In the genomic region with DNA sequence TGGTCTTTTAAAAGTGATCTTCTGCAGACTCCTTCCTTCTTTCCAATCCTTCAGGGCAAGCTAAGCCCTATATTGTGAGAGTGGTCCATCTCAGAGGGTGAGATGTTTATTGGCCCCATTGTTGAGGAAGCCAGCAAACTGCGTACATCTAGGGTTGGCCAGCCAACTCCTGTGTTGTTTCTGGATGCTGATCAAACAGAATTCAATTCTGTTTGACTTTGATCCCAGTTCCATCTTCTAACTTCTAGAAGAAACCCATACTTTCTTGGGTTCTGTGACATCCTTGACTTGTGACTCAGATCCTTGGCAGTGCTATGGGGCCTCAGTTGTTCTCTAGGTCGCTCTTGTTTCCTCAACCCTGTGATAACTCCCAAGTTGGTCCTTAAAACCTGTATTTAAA, we compare ENCODE assay signal across 33 cellular contexts.
"Had no signal": no experiment of that assay in that cellular context is flagged by ENCODE, and none has a peak within 500 bp of the region (broad histone marks: within the 10 kb centered on the region; RNA-seq: fewer than 3 reads in every experiment).

No MANE protein-coding gene starts in this region.

- H3K4me1 ChIP-seq: Peyer's patch, SJSA1 had no signal

- H3K4me3 Mint-ChIP-seq: activated CD4-positive, alpha-beta T cell treated with anti-CD3 and anti-CD28 coated beads, Interleukin-2, amount 10 ng/mL, durations not matched to agents 24 days and 14 days; activated CD8-positive, alpha-beta T cell treated with anti-CD3 and anti-CD28 coated beads, Interleukin-2, amount 10 ng/mL, durations not matched to agents 7 days and 5 days; activated naive CD4-positive, alpha-beta T cell treated with anti-CD3 and anti-CD28 coated beads, Interleukin-2, amount 10 ng/mL, durations not matched to agents 7 days and 5 days; activated naive CD8-positive, alpha-beta T cell; activated naive CD8-positive, alpha-beta T cell treated with anti-CD3 and anti-CD28 coated beads, Interleukin-2, amount 50 U/mL, for 24 hours; activated T-cell treated with anti-CD3 and anti-CD28 coated beads, Interleukin-2, amount 50 U/mL, for 4 hours; activated T-helper 1 cell treated with anti-CD3 and anti-CD28 coated beads, Interleukin-12 subunit alpha, Interleukin-12 subunit beta, Interleukin-2, Interleukin-4 antibody, amounts not matched to agents 30 ng/mL and 10 ng/mL and 1 ng/mL, durations not matched to agents 14 hours and 24 hours and 36 hours; brain had no signal

- H3K36me3 Mint-ChIP-seq: activated naive CD4-positive, alpha-beta T cell treated with anti-CD3 and anti-CD28 coated beads, Interleukin-2, amount 10 ng/mL, durations not matched to agents 7 days and 5 days; activated naive CD8-positive, alpha-beta T cell; brain had no signal

- DNase-seq: activated CD4-positive, alpha-beta T cell treated with anti-CD3 and anti-CD28 coated beads for 1 hour; activated CD4-positive, alpha-beta T cell treated with anti-CD3 and anti-CD28 coated beads, Interleukin-2, amount 10 ng/mL, durations not matched to agents 24 days and 14 days; activated CD4-positive, alpha-beta T cell treated with anti-CD3 and anti-CD28 coated beads, Interleukin-2, amount 50 U/mL, for 4 hours; activated CD4-positive, CD25-positive, alpha-beta regulatory T cell; activated CD8-positive, alpha-beta T cell treated with anti-CD3 and anti-CD28 coated beads, Interleukin-2, amount 10 ng/mL, durations not matched to agents 7 days and 5 days; activated effector memory CD4-positive, alpha-beta T cell treated with Interleukin-2 at 50 U/mL for 16 hours; activated naive CD4-positive, alpha-beta T cell treated with anti-CD3 and anti-CD28 coated beads, Interleukin-2, amount 10 ng/mL, durations not matched to agents 7 days and 5 days; activated naive CD8-positive, alpha-beta T cell treated with anti-CD3 and anti-CD28 coated beads, Interleukin-2, amount 50 U/mL, for 24 hours; activated T-cell treated with anti-CD3 and anti-CD28 coated beads for 4 hours; activated T-cell treated with anti-CD3 and anti-CD28 coated beads, Interleukin-2, amount 50 U/mL, for 4 hours; anterior cingulate cortex; central memory CD4-positive, alpha-beta T cell; IMR-90; NCI-H1048; NCI-H1105 treated with DMSO at 0.1 percent for 48 hours; NCI-H1436; NCI-H1694; NCI-H1930; NCI-H2081 treated with DMSO at 0.1 percent for 48 hours; NCI-H345; NCI-H524 treated with DMSO at 0.1 percent for 48 hours; PC-3; Peyer's patch; RPMI8226; SHP77 treated with DMSO at 0.1 percent for 48 hours; SW 1271; T1000; WERI-Rb-1 had no signal

- H3K4me1 Mint-ChIP-seq: activated CD4-positive, alpha-beta T cell treated with anti-CD3 and anti-CD28 coated beads, Interleukin-2, amount 10 ng/mL, durations not matched to agents 24 days and 14 days; activated naive CD4-positive, alpha-beta T cell treated with anti-CD3 and anti-CD28 coated beads, Interleukin-2, amount 10 ng/mL, durations not matched to agents 7 days and 5 days; activated naive CD8-positive, alpha-beta T cell treated with anti-CD3 and anti-CD28 coated beads, Interleukin-2, amount 50 U/mL, for 24 hours had no signal

- H3K36me3 ChIP-seq: Peyer's patch, SJSA1, WERI-Rb-1 had no signal

- ATAC-seq: activated CD8-positive, alpha-beta T cell treated with anti-CD3 and anti-CD28 coated beads, Interleukin-2, amount 10 ng/mL, durations not matched to agents 7 days and 5 days; activated naive CD8-positive, alpha-beta T cell treated with anti-CD3 and anti-CD28 coated beads, Interleukin-2, amount 50 U/mL, for 24 hours; activated T-cell treated with anti-CD3 and anti-CD28 coated beads, Interleukin-2, amount 50 U/mL, for 4 hours; K562; PC-3 had no signal

- H3K27me3 ChIP-seq: Peyer's patch, SJSA1 had no signal

- H3K27me3 Mint-ChIP-seq: activated naive CD4-positive, alpha-beta T cell treated with anti-CD3 and anti-CD28 coated beads, Interleukin-2, amount 10 ng/mL, durations not matched to agents 7 days and 5 days; activated naive CD8-positive, alpha-beta T cell; brain had no signal

- H3K9me3 ChIP-seq: Peyer's patch, SJSA1 had no signal

- H3K27ac Mint-ChIP-seq: activated CD4-positive, alpha-beta T cell treated with anti-CD3 and anti-CD28 coated beads, Interleukin-2, amount 10 ng/mL, durations not matched to agents 24 days and 14 days; activated CD8-positive, alpha-beta T cell treated with anti-CD3 and anti-CD28 coated beads, Interleukin-2, amount 10 ng/mL, durations not matched to agents 7 days and 5 days; activated naive CD4-positive, alpha-beta T cell treated with anti-CD3 and anti-CD28 coated beads, Interleukin-2, amount 10 ng/mL, durations not matched to agents 7 days and 5 days; activated naive CD8-positive, alpha-beta T cell; activated naive CD8-positive, alpha-beta T cell treated with anti-CD3 and anti-CD28 coated beads, Interleukin-2, amount 50 U/mL, for 24 hours; activated T-helper 1 cell treated with anti-CD3 and anti-CD28 coated beads, Interleukin-12 subunit alpha, Interleukin-12 subunit beta, Interleukin-2, Interleukin-4 antibody, amounts not matched to agents 30 ng/mL and 10 ng/mL and 1 ng/mL, durations not matched to agents 14 hours and 24 hours and 36 hours had no signal

- H3K4me3 ChIP-seq: K562, Peyer's patch, SJSA1 had no signal

- H3K9me3 Mint-ChIP-seq: activated CD4-positive, alpha-beta T cell treated with anti-CD3 and anti-CD28 coated beads, Interleukin-2, amount 10 ng/mL, durations not matched to agents 24 days and 14 days; activated naive CD4-positive, alpha-beta T cell treated with anti-CD3 and anti-CD28 coated beads, Interleukin-2, amount 10 ng/mL, durations not matched to agents 7 days and 5 days; activated naive CD8-positive, alpha-beta T cell treated with anti-CD3 and anti-CD28 coated beads, Interleukin-2, amount 50 U/mL, for 24 hours; activated T-cell treated with anti-CD3 and anti-CD28 coated beads, Interleukin-2, amount 50 U/mL, for 4 hours; activated T-helper 1 cell treated with anti-CD3 and anti-CD28 coated beads, Interleukin-12 subunit alpha, Interleukin-12 subunit beta, Interleukin-2, Interleukin-4 antibody, amounts not matched to agents 30 ng/mL and 10 ng/mL and 1 ng/mL, durations not matched to agents 14 hours and 24 hours and 36 hours had no signal

- H3K27ac ChIP-seq: Peyer's patch, SJSA1, WERI-Rb-1 had no signal
